ENCODE assay signal across 1 cellular context in genomic region chr7:127393370-127394058, GRCh38.
TF ChIP-seq lines count a peak whose summit lies in the region.

No MANE protein-coding gene starts in this region.

TF ChIP-seq in H1, 55 proteins besides CTCF, POLR2A, EP300 and RAD21:
- TF ChIP-seq MAX (IDR thresholded peaks at IDR 0.05), result peak; percentile 11; the same call in 1 of the 2 replicates
- no peak for TF ChIP-seq SP2 (IDR thresholded peaks at IDR 0.05; ENCODE audit: low read length)
- TF ChIP-seq SUZ12 (IDR thresholded peaks at IDR 0.05; ENCODE audit: low read length), result peak; percentile 45
- TF ChIP-seq RNF2 (IDR thresholded peaks at IDR 0.05; ENCODE audit: borderline replicate concordance, low read depth, low read length, missing control alignments, poor library complexity, severe bottlenecking), result peak; percentile 43
